1 cellular context compared by ENCODE assay signal in the genomic region with DNA sequence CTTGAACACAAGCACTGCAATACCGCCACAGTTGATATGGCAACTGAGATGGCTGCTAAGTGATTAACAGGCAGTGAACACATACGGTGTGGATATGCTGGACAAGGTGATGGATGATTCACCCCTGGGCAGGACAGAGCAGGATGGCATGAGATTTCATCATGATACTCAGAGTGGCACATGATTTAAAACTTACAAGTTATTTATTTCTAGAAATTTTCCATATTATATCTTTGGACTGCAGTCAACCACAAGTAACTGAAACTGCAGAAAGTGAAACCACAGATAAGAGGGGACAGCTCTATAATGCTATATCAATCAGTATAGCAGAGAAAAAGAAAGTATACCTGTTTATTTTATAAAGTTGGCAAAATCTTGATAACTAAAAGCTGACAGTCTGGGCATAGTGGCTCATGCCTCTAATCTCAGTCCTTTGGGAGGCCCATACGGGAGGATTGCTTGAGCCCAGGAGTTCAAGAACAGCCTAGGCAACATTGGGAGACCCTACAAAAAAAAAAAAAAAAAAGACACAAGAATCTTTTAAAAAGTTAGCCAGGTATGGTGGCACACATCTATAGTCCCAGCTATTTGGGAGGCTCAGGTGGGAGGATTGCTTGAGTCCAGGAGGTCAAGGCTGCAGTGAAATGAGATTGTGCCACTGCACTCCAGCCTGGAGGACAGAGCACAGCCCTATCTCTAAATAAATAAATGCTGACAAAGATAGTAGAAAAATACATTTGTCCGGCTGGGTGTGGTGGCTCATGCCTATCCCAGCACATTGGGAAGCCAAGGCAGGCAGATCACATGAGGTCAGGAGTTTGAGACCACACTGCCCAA.
TF ChIP-seq lines count a peak whose summit lies in the region.

No MANE protein-coding gene starts in this region.

TF ChIP-seq in HepG2, 621 proteins besides CTCF, POLR2A, EP300 and RAD21 (continued from another document):
- TF ChIP-seq, protein P1, sequence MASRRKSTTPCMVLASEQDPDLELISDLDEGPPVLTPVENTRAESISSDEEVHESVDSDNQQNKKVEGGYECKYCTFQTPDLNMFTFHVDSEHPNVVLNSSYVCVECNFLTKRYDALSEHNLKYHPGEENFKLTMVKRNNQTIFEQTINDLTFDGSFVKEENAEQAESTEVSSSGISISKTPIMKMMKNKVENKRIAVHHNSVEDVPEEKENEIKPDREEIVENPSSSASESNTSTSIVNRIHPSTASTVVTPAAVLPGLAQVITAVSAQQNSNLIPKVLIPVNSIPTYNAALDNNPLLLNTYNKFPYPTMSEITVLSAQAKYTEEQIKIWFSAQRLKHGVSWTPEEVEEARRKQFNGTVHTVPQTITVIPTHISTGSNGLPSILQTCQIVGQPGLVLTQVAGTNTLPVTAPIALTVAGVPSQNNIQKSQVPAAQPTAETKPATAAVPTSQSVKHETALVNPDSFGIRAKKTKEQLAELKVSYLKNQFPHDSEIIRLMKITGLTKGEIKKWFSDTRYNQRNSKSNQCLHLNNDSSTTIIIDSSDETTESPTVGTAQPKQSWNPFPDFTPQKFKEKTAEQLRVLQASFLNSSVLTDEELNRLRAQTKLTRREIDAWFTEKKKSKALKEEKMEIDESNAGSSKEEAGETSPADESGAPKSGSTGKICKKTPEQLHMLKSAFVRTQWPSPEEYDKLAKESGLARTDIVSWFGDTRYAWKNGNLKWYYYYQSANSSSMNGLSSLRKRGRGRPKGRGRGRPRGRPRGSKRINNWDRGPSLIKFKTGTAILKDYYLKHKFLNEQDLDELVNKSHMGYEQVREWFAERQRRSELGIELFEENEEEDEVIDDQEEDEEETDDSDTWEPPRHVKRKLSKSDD (CRISPR knock-in tag; IDR thresholded peaks at IDR 0.05; ENCODE audit: low read depth): no peak
- no peak for TF ChIP-seq RBAK (CRISPR knock-in tag; IDR thresholded peaks at IDR 0.05)
- no peak for TF ChIP-seq ZNF841 (CRISPR knock-in tag; IDR thresholded peaks at IDR 0.05; ENCODE audit: borderline replicate concordance)
- TF ChIP-seq BRD4 (CRISPR knock-in tag; IDR thresholded peaks at IDR 0.05): no peak
- peak; percentile 32; the same call in 1 of the 2 replicates for TF ChIP-seq ZBTB33 (CRISPR knock-in tag; IDR thresholded peaks at IDR 0.05)
- TF ChIP-seq HNF1B (CRISPR knock-in tag; IDR thresholded peaks at IDR 0.05): no peak
- TF ChIP-seq, protein P2, sequence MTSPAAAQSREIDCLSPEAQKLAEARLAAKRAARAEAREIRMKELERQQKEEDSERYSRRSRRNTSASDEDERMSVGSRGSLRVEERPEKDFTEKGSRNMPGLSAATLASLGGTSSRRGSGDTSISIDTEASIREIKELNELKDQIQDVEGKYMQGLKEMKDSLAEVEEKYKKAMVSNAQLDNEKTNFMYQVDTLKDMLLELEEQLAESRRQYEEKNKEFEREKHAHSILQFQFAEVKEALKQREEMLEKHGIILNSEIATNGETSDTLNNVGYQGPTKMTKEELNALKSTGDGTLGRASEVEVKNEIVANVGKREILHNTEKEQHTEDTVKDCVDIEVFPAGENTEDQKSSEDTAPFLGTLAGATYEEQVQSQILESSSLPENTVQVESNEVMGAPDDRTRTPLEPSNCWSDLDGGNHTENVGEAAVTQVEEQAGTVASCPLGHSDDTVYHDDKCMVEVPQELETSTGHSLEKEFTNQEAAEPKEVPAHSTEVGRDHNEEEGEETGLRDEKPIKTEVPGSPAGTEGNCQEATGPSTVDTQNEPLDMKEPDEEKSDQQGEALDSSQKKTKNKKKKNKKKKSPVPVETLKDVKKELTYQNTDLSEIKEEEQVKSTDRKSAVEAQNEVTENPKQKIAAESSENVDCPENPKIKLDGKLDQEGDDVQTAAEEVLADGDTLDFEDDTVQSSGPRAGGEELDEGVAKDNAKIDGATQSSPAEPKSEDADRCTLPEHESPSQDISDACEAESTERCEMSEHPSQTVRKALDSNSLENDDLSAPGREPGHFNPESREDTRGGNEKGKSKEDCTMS (CRISPR knock-in tag; conservative IDR thresholded peaks at IDR 0.05): no peak
- peak; percentile 59 for TF ChIP-seq FOSL2 (CRISPR knock-in tag; IDR thresholded peaks at IDR 0.05)
- TF ChIP-seq, protein P3, sequence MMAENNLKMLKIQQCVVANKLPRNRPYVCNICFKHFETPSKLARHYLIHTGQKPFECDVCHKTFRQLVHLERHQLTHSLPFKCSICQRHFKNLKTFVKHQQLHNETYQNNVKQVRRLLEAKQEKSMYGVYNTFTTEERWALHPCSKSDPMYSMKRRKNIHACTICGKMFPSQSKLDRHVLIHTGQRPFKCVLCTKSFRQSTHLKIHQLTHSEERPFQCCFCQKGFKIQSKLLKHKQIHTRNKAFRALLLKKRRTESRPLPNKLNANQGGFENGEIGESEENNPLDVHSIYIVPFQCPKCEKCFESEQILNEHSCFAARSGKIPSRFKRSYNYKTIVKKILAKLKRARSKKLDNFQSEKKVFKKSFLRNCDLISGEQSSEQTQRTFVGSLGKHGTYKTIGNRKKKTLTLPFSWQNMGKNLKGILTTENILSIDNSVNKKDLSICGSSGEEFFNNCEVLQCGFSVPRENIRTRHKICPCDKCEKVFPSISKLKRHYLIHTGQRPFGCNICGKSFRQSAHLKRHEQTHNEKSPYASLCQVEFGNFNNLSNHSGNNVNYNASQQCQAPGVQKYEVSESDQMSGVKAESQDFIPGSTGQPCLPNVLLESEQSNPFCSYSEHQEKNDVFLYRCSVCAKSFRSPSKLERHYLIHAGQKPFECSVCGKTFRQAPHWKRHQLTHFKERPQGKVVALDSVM (CRISPR knock-in tag; IDR thresholded peaks at IDR 0.05): peak; percentile 97
